ENCODE assay signal across 1 cellular context in genomic region chr16:51401673-51402072, GRCh38.
TF ChIP-seq lines count a peak whose summit lies in the region.

No MANE protein-coding gene starts in this region.

TF ChIP-seq in A549, 52 proteins besides CTCF, POLR2A, EP300 and RAD21 (continued from another document):
- TF ChIP-seq HMGXB4 (CRISPR knock-in tag; IDR thresholded peaks at IDR 0.05; ENCODE audit: borderline replicate concordance) = no peak
- TF ChIP-seq NR3C1 (IDR thresholded peaks at IDR 0.05) = no peak
- no peak for TF ChIP-seq TP53 (CRISPR knock-in tag; IDR thresholded peaks at IDR 0.05)
- no peak for TF ChIP-seq KDM5A (IDR thresholded peaks at IDR 0.05)
- no peak for TF ChIP-seq MAZ (IDR thresholded peaks at IDR 0.05; ENCODE audit: borderline replicate concordance, low read depth, low read length)
- TF ChIP-seq POLR2AphosphoS2 (conservative IDR thresholded peaks at IDR 0.05; ENCODE audit: low read length) = no peak
- no peak for TF ChIP-seq RNF2 (IDR thresholded peaks at IDR 0.05; ENCODE audit: borderline replicate concordance, low read depth)
- no peak for TF ChIP-seq HOXB5 (CRISPR knock-in tag; IDR thresholded peaks at IDR 0.05)
- no peak for TF ChIP-seq JUNB (IDR thresholded peaks at IDR 0.05)
- TF ChIP-seq MYC (IDR thresholded peaks at IDR 0.05; ENCODE audit: borderline replicate concordance, low read length) = no peak
- TF ChIP-seq HOXB13 (CRISPR knock-in tag; IDR thresholded peaks at IDR 0.05; ENCODE audit: low read depth) = no peak
- no peak for TF ChIP-seq GATA3 (IDR thresholded peaks at IDR 0.05; ENCODE audit: borderline replicate concordance)
- TF ChIP-seq MAFK (IDR thresholded peaks at IDR 0.05; ENCODE audit: partially characterized antibody) = no peak
